Comparison of ENCODE assay signal across 26 cellular contexts in genomic region chr5:56522169-56522568, GRCh38.
"Had no signal": no experiment of that assay in that cellular context is flagged by ENCODE, and none has a peak within 500 bp of the region (broad histone marks: within the 10 kb centered on the region; RNA-seq: fewer than 3 reads in every experiment).

No MANE protein-coding gene starts in this region.

- DNase-seq: effector memory CD4-positive, alpha-beta T cell; erythroblast; esophagus squamous epithelium; foreskin melanocyte; glutamatergic neuron; heart right ventricle; hippocampal formation; left cardiac atrium; left lung; mucosa of descending colon; naive B cell; stimulated activated CD4-positive, alpha-beta T cell treated with anti-CD3 and anti-CD28 coated beads, Interleukin-12 subunit alpha, Interleukin-12 subunit beta, amount 100 ng/mL, for 4 hours; stimulated activated CD4-positive, alpha-beta T cell treated with anti-CD3 and anti-CD28 coated beads, Interleukin-1b, Interleukin-23, amount 100 ng/mL, for 48 hours; stimulated activated CD4-positive, alpha-beta T cell treated with anti-CD3 and anti-CD28 coated beads, Interleukin-4, amount 100 ng/mL, for 1 hour; stimulated activated CD8-positive, alpha-beta memory T cell treated with anti-CD3 and anti-CD28 coated beads, Interleukin-4, amount 100 ng/mL, for 48 hours; stimulated activated naive CD4-positive, alpha-beta T cell; stimulated activated naive CD8-positive, alpha-beta T cell treated with anti-CD3 and anti-CD28 coated beads, Interleukin-15, amount 100 ng/mL, for 72 hours; thyroid gland had no signal

- H3K79me2 ChIP-seq: parathyroid adenoma had no signal

- H2AFZ ChIP-seq: neural progenitor cell, parathyroid adenoma had no signal

- H3K36me3 ChIP-seq: esophagus squamous epithelium, heart right ventricle, left lung, neural progenitor cell, right lobe of liver, thyroid gland, vagina had no signal

- FAIRE-seq: endothelial cell of umbilical vein, islet of Langerhans had no signal

- H3K27me3 ChIP-seq: esophagus squamous epithelium, heart right ventricle, left lung, neural progenitor cell, right lobe of liver, thyroid gland, vagina had no signal

- H3K9ac ChIP-seq: neural progenitor cell, parathyroid adenoma had no signal

- H3K4me2 ChIP-seq: neural progenitor cell, smooth muscle cell had no signal

- H3K4me3 ChIP-seq: esophagus squamous epithelium, heart right ventricle, left lung, mucosa of descending colon, neural progenitor cell, right lobe of liver, smooth muscle cell, thyroid gland, vagina had no signal

- ATAC-seq: mucosa of descending colon; natural killer cell treated with Interleukin-12 subunit alpha and Interleukin-12 subunit beta and Interleukin-15 and Interleukin-18, amount 100 ng/mL, for 72 hours; stimulated activated naive CD8-positive, alpha-beta T cell treated with anti-CD3 and anti-CD28 coated beads, Interleukin-15, amount 100 ng/mL, for 72 hours had no signal

- H3K4me1 ChIP-seq: neural progenitor cell had no signal

- H3K9me3 ChIP-seq: esophagus squamous epithelium, heart right ventricle, left lung, mucosa of descending colon, right lobe of liver, thyroid gland, vagina had no signal

- H3K27ac ChIP-seq: left lung, neural progenitor cell, parathyroid adenoma had no signal
